4 cellular contexts compared by ENCODE assay signal in genomic region chr1:69215883-69216282, GRCh38.
TF ChIP-seq lines count a peak whose summit lies in the region.

No MANE protein-coding gene starts in this region.

TF ChIP-seq in HepG2, 621 proteins besides CTCF, POLR2A, EP300 and RAD21:
- TF ChIP-seq MAFF (IDR thresholded peaks at IDR 0.05; ENCODE audit: low read depth, low read length) (peak; percentile 65), ZNF615 (CRISPR knock-in tag; IDR thresholded peaks at IDR 0.05; ENCODE audit: borderline replicate concordance) (no peak), MAFK (conservative IDR thresholded peaks at IDR 0.05 in 1 of 2, IDR thresholded peaks at IDR 0.05 in 1 of 2; ENCODE audit: low read length in 2 of 2) (peak; percentile 50 to 82), MED8 (CRISPR knock-in tag; IDR thresholded peaks at IDR 0.05; ENCODE audit: insufficient replicate concordance) (no peak)
TF ChIP-seq in HepG2: peak in this region for 2.

TF ChIP-seq in A549, 52 proteins besides CTCF, POLR2A, EP300 and RAD21:
- TF ChIP-seq ZFP36 (IDR thresholded peaks at IDR 0.05; ENCODE audit: borderline replicate concordance, partially characterized antibody) (no peak), MAFK (IDR thresholded peaks at IDR 0.05; ENCODE audit: partially characterized antibody) (peak; percentile 47)
TF ChIP-seq in A549: peak in this region for 1.

TF ChIP-seq in IMR-90, 13 proteins besides CTCF, POLR2A, EP300 and RAD21:
- no peak for TF ChIP-seq CEBPB (IDR thresholded peaks at IDR 0.05; ENCODE audit: low read depth, low read length)
- TF ChIP-seq BHLHE40 (IDR thresholded peaks at IDR 0.05; ENCODE audit: low read depth, low read length) = no peak
- peak; percentile 78 for TF ChIP-seq MAFK (IDR thresholded peaks at IDR 0.05; ENCODE audit: low read depth, low read length)

TF ChIP-seq in K562, 482 proteins besides CTCF, POLR2A, EP300 and RAD21:
- no peak for TF ChIP-seq CAMTA2 (CRISPR knock-in tag; conservative IDR thresholded peaks at IDR 0.05)
- peak; percentile 20; the same call in 1 of the 2 replicates for TF ChIP-seq MAFK (IDR thresholded peaks at IDR 0.05; ENCODE audit: low read length)
- TF ChIP-seq ELF4 (CRISPR knock-in tag; IDR thresholded peaks at IDR 0.05) = no peak
- TF ChIP-seq ZNF316 (IDR thresholded peaks at IDR 0.05) = peak; percentile 55; the same call in 1 of the 2 replicates
- no peak for TF ChIP-seq NONO (IDR thresholded peaks at IDR 0.05; ENCODE audit: low read depth in 2 of 2, low read length in 1 of 2)
- TF ChIP-seq C11orf30 (IDR thresholded peaks at IDR 0.05; ENCODE audit: low read depth) = peak; percentile 23; the same call in 1 of the 2 replicates
- TF ChIP-seq MAFF (IDR thresholded peaks at IDR 0.05; ENCODE audit: low read length) = peak; percentile 46
